Comparison of ENCODE assay signal across 11 cellular contexts in genomic region chr4:25813705-25814104, GRCh38. TPM values are rescaled to one million over a fixed set of nuclear protein-coding genes. Genes with fewer than 3 reads are reported as not detected.
DNase-seq lines count a peak whose midpoint lies in the region; ATAC-seq and TF ChIP-seq lines count a peak whose summit lies in the region.
"Had no signal": no experiment of that assay in that cellular context is flagged by ENCODE, and none has a peak within 500 bp of the region (broad histone marks: within the 10 kb centered on the region; RNA-seq: fewer than 3 reads in every experiment).

No MANE protein-coding gene starts in this region.

- TF ChIP-seq CTCF in AG04450 (IDR thresholded peaks at IDR 0.05; ENCODE audit: low read depth, low read length): no peak

- H3K4me3 ChIP-seq in AG04450 (ENCODE audit: low read depth, low read length) (no peak overlapping the region), MG63 (no peak overlapping the region)
- H3K4me3 ChIP-seq: SK-N-MC had no signal

- no peaks in the 10 kb centered on the region; the same call in 1 of the 2 replicates for H3K9me3 ChIP-seq in AG04450 (ENCODE audit: control insufficient read depth, insufficient read depth, low read length)
- no peaks in the 10 kb centered on the region for H3K9me3 ChIP-seq in MG63

- POLR2A ChIA-PET in AG04450 (lab: Yijun Ruan, JAX): no interaction called here

- no peaks in the 10 kb centered on the region for H3K27me3 ChIP-seq in AG04450 (ENCODE audit: control insufficient read depth, insufficient read depth, low read length)
- no peaks in the 10 kb centered on the region for H3K27me3 ChIP-seq in MG63

- ATAC-seq in HG02973 (IDR thresholded peaks at IDR 0.05; ENCODE audit: unreplicated experiment): no peak
- ATAC-seq: CD8-positive, alpha-beta T cell; natural killer cell treated with Interleukin-12 subunit alpha and Interleukin-12 subunit beta and Interleukin-15 and Interleukin-18, amount 100 ng/mL, for 72 hours had no signal

- DNase-seq in AG04450 (ENCODE audit: low read depth, low spot score) (peak; percentile 34), MG63 (peak; percentile 73), dedifferentiated amniotic fluid mesenchymal stem cell (ENCODE audit: extremely low spot score) (peak; percentile 37), medulla oblongata (ENCODE audit: extremely low spot score) (peak; percentile 9), 8988T (no peak), COLO829 (ENCODE audit: low spot score) (no peak), occipital lobe (lab: John Stamatoyannopoulos, UW) (no peak)
- DNase-seq: CD8-positive, alpha-beta T cell had no signal

- CTCF ChIA-PET in AG04450 (lab: Charles Lee): interaction anchor here (2.0 kb wide), 1 partner anchor 46 kb away, joined by 7 read pairs; no protein-coding TSS in a partner anchor

- no peaks in the 10 kb centered on the region; the same call in 1 of the 2 replicates for H3K36me3 ChIP-seq in MG63

- H3K27ac ChIP-seq in AG04450 (ENCODE audit: low read depth, low read length): peak overlapping the region; percentile 74
- H3K27ac ChIP-seq: SK-N-MC had no signal

RNA-seq across cellular contexts. Expression of gene SEL1L3, which starts 49.1 kb away (rescaled TPM):
- polyA plus RNA-seq in AG04450 (2011; rRNA removed): 38.7 and 44.2 TPM in 2 replicates
- polyA minus RNA-seq in AG04450 (2011; rRNA and poly(A)+ RNA removed): 34.0 and 49.8 TPM in 2 replicates
- total RNA-seq in MG63 (2014; rRNA removed; shearing (Covaris generic); ENCODE audit: low replicate concordance): 37.6 and 65.3 TPM in 2 replicates
- total RNA-seq in occipital lobe: 92.3 TPM

Comparison
In these comparisons a context has a peak if more than half of its experiments do, and no peak if none do; other contexts are left out.
1. DNase-seq: peak in AG04450 (single experiment), MG63 (single experiment), dedifferentiated amniotic fluid mesenchymal stem cell (single experiment) and medulla oblongata (single experiment); none in 8988T (single experiment), COLO829 (single experiment) and occipital lobe (single experiment).